8 cellular contexts compared by ENCODE assay signal in the genomic region with DNA sequence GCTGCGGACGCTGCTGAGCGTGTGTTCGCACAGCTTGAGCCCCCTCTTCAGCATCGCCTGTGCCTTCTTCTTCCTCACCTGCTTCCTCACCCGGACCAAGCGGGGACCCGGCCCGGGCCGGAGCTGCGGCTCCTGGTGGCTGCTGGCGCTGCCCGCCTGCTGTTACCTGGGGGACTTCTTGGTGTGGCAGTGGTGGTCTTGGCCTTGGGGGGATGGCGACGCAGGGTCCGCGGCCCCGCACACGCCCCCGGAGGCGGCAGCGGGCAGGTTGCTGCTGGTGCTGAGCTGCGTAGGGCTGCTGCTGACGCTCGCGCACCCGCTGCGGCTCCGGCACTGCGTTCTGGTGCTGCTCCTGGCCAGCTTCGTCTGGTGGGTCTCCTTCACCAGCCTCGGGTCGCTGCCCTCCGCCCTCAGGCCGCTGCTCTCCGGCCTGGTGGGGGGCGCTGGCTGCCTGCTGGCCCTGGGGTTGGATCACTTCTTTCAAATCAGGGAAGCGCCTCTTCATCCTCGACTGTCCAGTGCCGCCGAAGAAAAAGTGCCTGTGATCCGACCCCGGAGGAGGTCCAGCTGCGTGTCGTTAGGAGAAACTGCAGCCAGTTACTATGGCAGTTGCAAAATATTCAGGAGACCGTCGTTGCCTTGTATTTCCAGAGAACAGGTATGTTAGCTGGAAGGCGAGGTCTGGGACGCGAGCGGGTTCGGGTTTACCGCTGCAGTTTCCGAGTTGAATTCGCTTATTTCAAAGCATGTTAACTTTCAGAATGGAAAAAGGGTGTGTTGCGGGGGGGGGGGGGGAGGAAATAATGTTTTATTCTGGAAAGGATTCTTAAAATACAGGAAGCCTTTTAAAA. TPM values are rescaled to one million over a fixed set of nuclear protein-coding genes. Genes with fewer than 3 reads are reported as not detected.
DNase-seq lines count a peak whose midpoint lies in the region; ATAC-seq and TF ChIP-seq lines count a peak whose summit lies in the region.

No MANE protein-coding gene starts in this region.

- H3K4me1 ChIP-seq in liver (ENCODE audit: control insufficient read depth in 4 of 4, insufficient read depth in 4 of 4, low read length in 3 of 4) (peaks cover 1 to 34% (median 13%) of the 10 kb centered on the region in 4 donors), Karpas-422 (ENCODE audit: low read length) (no peaks in the 10 kb centered on the region)

- DNase-seq in ELR (ENCODE audit: low read depth) (peak; percentile 5), WTC11 (ENCODE audit: low spot score) (peak; percentile 54), cerebellar cortex (ENCODE audit: low spot score) (peak; percentile 48), Karpas-422 (no peak)
- DNase-seq in stimulated activated CD8-positive, alpha-beta memory T cell treated with anti-CD3 and anti-CD28 coated beads, Interleukin-15, amount 100 ng/mL, for 24 hours (ENCODE audit: low read depth) = peak; percentile 13

- no peak for TF ChIP-seq RAD21 in Ishikawa (IDR thresholded peaks at IDR 0.05; ENCODE audit: low read depth)
- TF ChIP-seq RAD21 in liver (IDR thresholded peaks at IDR 0.05) = no peak

- H3K4me2 ChIP-seq in Karpas-422 (ENCODE audit: low read depth, low read length, poor library complexity, severe bottlenecking) = no peak overlapping the region

- H3K36me3 Mint-ChIP-seq in WTC11 = no peaks in the 10 kb centered on the region

- H3K9me2 ChIP-seq in Karpas-422 (replicated peaks; ENCODE audit: insufficient read depth, low read length) = no peaks in the 10 kb centered on the region

- no peak for TF ChIP-seq EP300 in Ishikawa (IDR thresholded peaks at IDR 0.05; ENCODE audit: borderline replicate concordance)

- TF ChIP-seq CTCF in WTC11 (IDR thresholded peaks at IDR 0.05) = no peak
- no peak for TF ChIP-seq CTCF in liver (IDR thresholded peaks at IDR 0.05; ENCODE audit: low read depth, low read length, missing input control)

- peak overlapping the region; percentile 83 to 94 (median 85) for H3K4me3 ChIP-seq in liver (ENCODE audit: low read depth in 1 of 3, low read length in 3 of 3)
- no peak overlapping the region for H3K4me3 ChIP-seq in Karpas-422 (ENCODE audit: low read length)

- H3K9me3 ChIP-seq in liver (ENCODE audit: control insufficient read depth in 4 of 4, low read length in 3 of 4) = no peaks in the 10 kb centered on the region
- no peaks in the 10 kb centered on the region for H3K9me3 ChIP-seq in Karpas-422 (ENCODE audit: low read length)

- no peak overlapping the region for H2AFZ ChIP-seq in Karpas-422 (ENCODE audit: low read length)

- POLR2A ChIA-PET in WTC11 (lab: Charles Lee) = interaction anchor here (0.6 to 2.4 kb wide), 9 partner anchors 9 to 262 kb away, joined by 3 to 14 read pairs (median 4); partner anchors contain the start of genes CYP2R1 and PSMA1

- H3K27ac ChIP-seq in liver (ENCODE audit: low read depth in 1 of 2, low read length in 2 of 2) (peak overlapping the region; percentile 94 to 98), Karpas-422 (ENCODE audit: low read length) (no peak overlapping the region)

- no peaks in the 10 kb centered on the region for H4K20me1 ChIP-seq in Karpas-422 (ENCODE audit: insufficient read depth, low read depth, low read length)

- WGBS in liver = under 1% methylated on average over 56 of the region's 56 CpGs

- H3K9ac ChIP-seq in liver (ENCODE audit: low read depth in 1 of 2, low read length in 2 of 2) (peak overlapping the region; percentile 81 to 94), Karpas-422 (ENCODE audit: low read length) (no peak overlapping the region)

- ATAC-seq in GM21619 (IDR thresholded peaks at IDR 0.05; ENCODE audit: unreplicated experiment) = peak; percentile 42
- peak; percentile 28 for ATAC-seq in WTC11

- peaks cover 31% of the 10 kb centered on the region for H3K4me1 Mint-ChIP-seq in WTC11

- H3K27me3 ChIP-seq in liver (ENCODE audit: control insufficient read depth in 4 of 4, insufficient read depth in 4 of 4, low read length in 3 of 4) = no peaks in the 10 kb centered on the region
- H3K27me3 ChIP-seq in Karpas-422 (ENCODE audit: low read length) = no peaks in the 10 kb centered on the region

- no peaks in the 10 kb centered on the region for H3K36me3 ChIP-seq in liver (ENCODE audit: control insufficient read depth in 4 of 4, insufficient read depth in 3 of 4, low read depth in 1 of 4, low read length in 3 of 4)
- H3K36me3 ChIP-seq in Karpas-422 (ENCODE audit: insufficient read depth, low read length) = no peaks in the 10 kb centered on the region

- H3K9me3 Mint-ChIP-seq in WTC11 = no peaks in the 10 kb centered on the region

- no peak overlapping the region for H3K27ac Mint-ChIP-seq in WTC11

- CTCF ChIA-PET in WTC11 (lab: Charles Lee) = interaction anchor here (0.7 to 2.4 kb wide), 11 partner anchors 10 to 430 kb away, joined by 3 to 26 read pairs (median 4); partner anchors contain the start of gene CYP2R1

- H3K27me3 Mint-ChIP-seq in WTC11 (ENCODE audit: low read depth) = peaks cover 34% of the 10 kb centered on the region

- H3K4me3 Mint-ChIP-seq in WTC11 = peak overlapping the region; percentile 90

- no peaks in the 10 kb centered on the region for H3K79me2 ChIP-seq in Karpas-422 (ENCODE audit: low read length)

TF ChIP-seq in WTC11, 78 proteins besides CTCF, POLR2A, EP300 and RAD21 (continues in another document):
- TF ChIP-seq TP53 (CRISPR knock-in tag; IDR thresholded peaks at IDR 0.05) (0 out of 2 replicates have a peak, but pooled peaks have one; percentile 67), KAT7 (CRISPR knock-in tag; IDR thresholded peaks at IDR 0.05; ENCODE audit: borderline replicate concordance) (peak; percentile 45; the same call in 1 of the 2 replicates), ZBTB21 (CRISPR knock-in tag; IDR thresholded peaks at IDR 0.05; ENCODE audit: borderline replicate concordance) (peak; percentile 63; the same call in 1 of the 2 replicates), FOXP1 (CRISPR knock-in tag; IDR thresholded peaks at IDR 0.05; ENCODE audit: borderline replicate concordance) (no peak; the same call in 1 of the 2 replicates), ZNF317 (CRISPR knock-in tag; IDR thresholded peaks at IDR 0.05; ENCODE audit: borderline replicate concordance, low read depth) (peak; percentile 39; the same call in 1 of the 2 replicates)
- TF ChIP-seq, protein P1, sequence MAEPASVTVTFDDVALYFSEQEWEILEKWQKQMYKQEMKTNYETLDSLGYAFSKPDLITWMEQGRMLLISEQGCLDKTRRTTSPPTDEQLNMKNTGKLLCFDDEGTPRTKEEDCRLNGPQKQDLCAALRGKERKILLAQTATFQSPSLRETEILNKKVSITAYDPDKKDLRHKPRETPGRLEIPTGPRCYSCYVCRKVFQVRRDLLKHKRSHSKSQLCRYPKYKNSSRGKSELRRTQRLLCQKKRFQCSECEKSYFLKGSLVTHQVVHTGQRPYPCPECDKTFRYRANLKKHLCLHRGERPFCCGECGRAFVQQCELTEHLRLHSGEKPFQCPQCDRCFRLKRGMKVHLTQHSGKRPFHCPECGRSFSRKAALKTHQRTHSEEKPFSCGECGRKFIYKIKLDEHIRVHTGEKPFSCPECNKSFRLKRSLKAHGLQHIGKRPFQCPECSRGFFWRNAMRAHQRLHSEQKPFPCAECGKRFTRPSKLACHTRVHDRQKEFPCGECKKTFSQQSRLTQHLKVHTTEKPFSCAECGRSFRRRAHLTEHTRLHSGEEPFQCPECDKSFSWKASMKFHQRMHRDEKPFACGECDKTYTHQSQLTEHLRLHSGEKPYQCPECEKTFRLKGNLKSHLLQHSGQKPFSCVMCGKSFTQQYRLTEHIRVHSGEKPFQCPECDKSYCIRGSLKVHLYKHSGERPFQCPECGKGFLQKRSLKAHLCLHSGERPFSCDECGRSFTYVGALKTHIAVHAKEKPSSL (CRISPR knock-in tag; conservative IDR thresholded peaks at IDR 0.05) = no peak
- TF ChIP-seq, protein P2, sequence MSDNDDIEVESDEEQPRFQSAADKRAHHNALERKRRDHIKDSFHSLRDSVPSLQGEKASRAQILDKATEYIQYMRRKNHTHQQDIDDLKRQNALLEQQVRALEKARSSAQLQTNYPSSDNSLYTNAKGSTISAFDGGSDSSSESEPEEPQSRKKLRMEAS (CRISPR knock-in tag; IDR thresholded peaks at IDR 0.05) = peak; percentile 19; the same call in 1 of the 2 replicates

TF ChIP-seq in liver, 16 proteins besides CTCF, POLR2A, EP300 and RAD21:
- TF ChIP-seq, protein P3, sequence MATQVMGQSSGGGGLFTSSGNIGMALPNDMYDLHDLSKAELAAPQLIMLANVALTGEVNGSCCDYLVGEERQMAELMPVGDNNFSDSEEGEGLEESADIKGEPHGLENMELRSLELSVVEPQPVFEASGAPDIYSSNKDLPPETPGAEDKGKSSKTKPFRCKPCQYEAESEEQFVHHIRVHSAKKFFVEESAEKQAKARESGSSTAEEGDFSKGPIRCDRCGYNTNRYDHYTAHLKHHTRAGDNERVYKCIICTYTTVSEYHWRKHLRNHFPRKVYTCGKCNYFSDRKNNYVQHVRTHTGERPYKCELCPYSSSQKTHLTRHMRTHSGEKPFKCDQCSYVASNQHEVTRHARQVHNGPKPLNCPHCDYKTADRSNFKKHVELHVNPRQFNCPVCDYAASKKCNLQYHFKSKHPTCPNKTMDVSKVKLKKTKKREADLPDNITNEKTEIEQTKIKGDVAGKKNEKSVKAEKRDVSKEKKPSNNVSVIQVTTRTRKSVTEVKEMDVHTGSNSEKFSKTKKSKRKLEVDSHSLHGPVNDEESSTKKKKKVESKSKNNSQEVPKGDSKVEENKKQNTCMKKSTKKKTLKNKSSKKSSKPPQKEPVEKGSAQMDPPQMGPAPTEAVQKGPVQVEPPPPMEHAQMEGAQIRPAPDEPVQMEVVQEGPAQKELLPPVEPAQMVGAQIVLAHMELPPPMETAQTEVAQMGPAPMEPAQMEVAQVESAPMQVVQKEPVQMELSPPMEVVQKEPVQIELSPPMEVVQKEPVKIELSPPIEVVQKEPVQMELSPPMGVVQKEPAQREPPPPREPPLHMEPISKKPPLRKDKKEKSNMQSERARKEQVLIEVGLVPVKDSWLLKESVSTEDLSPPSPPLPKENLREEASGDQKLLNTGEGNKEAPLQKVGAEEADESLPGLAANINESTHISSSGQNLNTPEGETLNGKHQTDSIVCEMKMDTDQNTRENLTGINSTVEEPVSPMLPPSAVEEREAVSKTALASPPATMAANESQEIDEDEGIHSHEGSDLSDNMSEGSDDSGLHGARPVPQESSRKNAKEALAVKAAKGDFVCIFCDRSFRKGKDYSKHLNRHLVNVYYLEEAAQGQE (IDR thresholded peaks at IDR 0.05) = peak; percentile 46
- TF ChIP-seq FOXA1 (IDR thresholded peaks at IDR 0.05) (no peak), TAF1 (conservative IDR thresholded peaks at IDR 0.05) (peak; percentile 49)
TF ChIP-seq in liver: peak in this region for 2.

RNA-seq across cellular contexts. Expression of gene PDE3B, which starts 1.0 kb away (rescaled TPM):
- total RNA-seq in WTC11 (2021) = 9.4 to 9.6 TPM (median 9.5 TPM) in 3 replicates
- 10 to 100 TPM; 31.7 to 43.1 TPM for total RNA-seq in liver
- 10 to 100 TPM; 11.3 to 11.7 TPM for polyA plus RNA-seq in liver
- total RNA-seq in Karpas-422 (2014; rRNA removed; shearing (Covaris generic); ENCODE audit: low replicate concordance) = not detected in 2 replicates

Comparison
In these comparisons a context has a peak if more than half of its experiments do, and no peak if none do; other contexts are left out.
1. RNA of gene PDE3B, which starts 1.0 kb away (total RNA-seq): 31.7 to 43.1 TPM in liver and 9.4 to 9.6 TPM in WTC11; not detected in Karpas-422; every median in the first group is over 10 times any median in the second.